Comparison of ENCODE assay signal across 16 cellular contexts in genomic region chr1:235139315-235139714, GRCh38. TPM values are rescaled to one million over a fixed set of nuclear protein-coding genes. Genes with fewer than 3 reads are reported as not detected.
DNase-seq lines count a peak whose midpoint lies in the region; ATAC-seq, FAIRE-seq and TF ChIP-seq lines count a peak whose summit lies in the region.
"Had no signal": no experiment of that assay in that cellular context is flagged by ENCODE, and none has a peak within 500 bp of the region (broad histone marks: within the 10 kb centered on the region; RNA-seq: fewer than 3 reads in every experiment).

No MANE protein-coding gene starts in this region.

- no peaks in the 10 kb centered on the region for H3K9me3 ChIP-seq in astrocyte (ENCODE audit: insufficient read depth, low read depth, low read length)
- H3K9me3 ChIP-seq: HAP-1 had no signal

- no peak overlapping the region for H2AFZ ChIP-seq in astrocyte (ENCODE audit: low read depth, low read length)

- peak overlapping the region; percentile 59 for H3K27ac Mint-ChIP-seq in activated naive CD4-positive, alpha-beta T cell treated with anti-CD3 and anti-CD28 coated beads for 36 hours
- no peak overlapping the region for H3K27ac Mint-ChIP-seq in activated naive CD4-positive, alpha-beta T cell treated with anti-CD3 and anti-CD28 coated beads, Interleukin-2, amount 10 ng/mL, durations not matched to agents 7 days and 5 days
- peak overlapping the region; percentile 77 for H3K27ac Mint-ChIP-seq in activated CD8-positive, alpha-beta T cell treated with anti-CD3 and anti-CD28 coated beads for 36 hours
- H3K27ac Mint-ChIP-seq in astrocyte (ENCODE audit: unreplicated experiment): peak overlapping the region; percentile 2
- H3K27ac Mint-ChIP-seq in stimulated activated memory B cell treated with anti-CD40 and anti-IgM and Interleukin-4, amounts not matched to agents 10 μg/mL and 1 μg/mL and 100 μg/mL, for 72 hours: peak overlapping the region; percentile 44
- H3K27ac Mint-ChIP-seq: B cell; CD8-positive, alpha-beta T cell had no signal

- no peak overlapping the region for H3K4me3 Mint-ChIP-seq in activated naive CD4-positive, alpha-beta T cell treated with anti-CD3 and anti-CD28 coated beads for 36 hours
- H3K4me3 Mint-ChIP-seq in activated naive CD4-positive, alpha-beta T cell treated with anti-CD3 and anti-CD28 coated beads, Interleukin-2, amount 10 ng/mL, durations not matched to agents 7 days and 5 days: no peak overlapping the region
- no peak overlapping the region for H3K4me3 Mint-ChIP-seq in activated CD8-positive, alpha-beta T cell treated with anti-CD3 and anti-CD28 coated beads for 36 hours
- no peak overlapping the region for H3K4me3 Mint-ChIP-seq in astrocyte (ENCODE audit: unreplicated experiment)
- H3K4me3 Mint-ChIP-seq in stimulated activated memory B cell treated with anti-CD40 and anti-IgM and Interleukin-4, amounts not matched to agents 10 μg/mL and 1 μg/mL and 100 μg/mL, for 72 hours: no peak overlapping the region
- H3K4me3 Mint-ChIP-seq: B cell; CD8-positive, alpha-beta T cell had no signal

- DNase-seq in activated naive CD4-positive, alpha-beta T cell treated with anti-CD3 and anti-CD28 coated beads for 36 hours: no peak
- DNase-seq in activated naive CD4-positive, alpha-beta T cell treated with anti-CD3 and anti-CD28 coated beads, Interleukin-2, amount 10 ng/mL, durations not matched to agents 7 days and 5 days: no peak
- DNase-seq in activated CD8-positive, alpha-beta T cell treated with anti-CD3 and anti-CD28 coated beads for 36 hours: no peak
- DNase-seq in astrocyte (ENCODE audit: low read depth) (no peak), cerebellar cortex (ENCODE audit: low spot score) (no peak)
- DNase-seq: CD8-positive, alpha-beta T cell; GF-D8; Karpas-422; MM.1S; NCI-H1105; NCI-H1694 treated with DMSO at 0.1 percent for 48 hours had no signal

- H3K9me3 Mint-ChIP-seq in activated naive CD4-positive, alpha-beta T cell treated with anti-CD3 and anti-CD28 coated beads for 36 hours: no peaks in the 10 kb centered on the region
- no peaks in the 10 kb centered on the region for H3K9me3 Mint-ChIP-seq in activated naive CD4-positive, alpha-beta T cell treated with anti-CD3 and anti-CD28 coated beads, Interleukin-2, amount 10 ng/mL, durations not matched to agents 7 days and 5 days
- H3K9me3 Mint-ChIP-seq in activated CD8-positive, alpha-beta T cell treated with anti-CD3 and anti-CD28 coated beads for 36 hours: no peaks in the 10 kb centered on the region
- H3K9me3 Mint-ChIP-seq in astrocyte (ENCODE audit: unreplicated experiment): no peaks in the 10 kb centered on the region
- no peaks in the 10 kb centered on the region for H3K9me3 Mint-ChIP-seq in stimulated activated memory B cell treated with anti-CD40 and anti-IgM and Interleukin-4, amounts not matched to agents 10 μg/mL and 1 μg/mL and 100 μg/mL, for 72 hours
- H3K9me3 Mint-ChIP-seq: CD8-positive, alpha-beta T cell had no signal

- H3K36me3 Mint-ChIP-seq in activated naive CD4-positive, alpha-beta T cell treated with anti-CD3 and anti-CD28 coated beads for 36 hours (ENCODE audit: low read depth): peaks cover 58% of the 10 kb centered on the region
- peaks cover 72% of the 10 kb centered on the region for H3K36me3 Mint-ChIP-seq in activated naive CD4-positive, alpha-beta T cell treated with anti-CD3 and anti-CD28 coated beads, Interleukin-2, amount 10 ng/mL, durations not matched to agents 7 days and 5 days
- peaks cover 67% of the 10 kb centered on the region for H3K36me3 Mint-ChIP-seq in activated CD8-positive, alpha-beta T cell treated with anti-CD3 and anti-CD28 coated beads for 36 hours (ENCODE audit: low read depth)
- peaks cover 36% of the 10 kb centered on the region for H3K36me3 Mint-ChIP-seq in astrocyte (ENCODE audit: low read depth, unreplicated experiment)
- peaks cover 64% of the 10 kb centered on the region for H3K36me3 Mint-ChIP-seq in stimulated activated memory B cell treated with anti-CD40 and anti-IgM and Interleukin-4, amounts not matched to agents 10 μg/mL and 1 μg/mL and 100 μg/mL, for 72 hours

- H3K9ac ChIP-seq in astrocyte (ENCODE audit: low read length): no peak overlapping the region

- TF ChIP-seq CTCF in activated CD8-positive, alpha-beta T cell treated with anti-CD3 and anti-CD28 coated beads for 36 hours (IDR thresholded peaks at IDR 0.05): no peak
- TF ChIP-seq CTCF in astrocyte (IDR thresholded peaks at IDR 0.05; ENCODE audit: insufficient read depth, low read depth, low read length): no peak

- peaks cover 30% of the 10 kb centered on the region for H4K20me1 ChIP-seq in astrocyte (ENCODE audit: insufficient read depth, low read length)

- H3K79me2 ChIP-seq in astrocyte (ENCODE audit: insufficient read depth, low read length): peaks cover 32% of the 10 kb centered on the region

- no peaks in the 10 kb centered on the region for H3K4me1 ChIP-seq in astrocyte (ENCODE audit: insufficient read depth, low read length)
- H3K4me1 ChIP-seq: HAP-1 had no signal

- POLR2A ChIA-PET in activated CD8-positive, alpha-beta T cell treated with anti-CD3 and anti-CD28 coated beads for 36 hours (lab: Charles Lee): interaction anchor here (0.6 to 3.9 kb wide), 5 partner anchors 13 to 1442 kb away, joined by 3 to 17 read pairs (median 5); partner anchors contain the start of gene RBM34

- CTCF ChIA-PET in activated naive CD4-positive, alpha-beta T cell treated with anti-CD3 and anti-CD28 coated beads for 36 hours (lab: Charles Lee): interaction anchor here (0.7 to 1.4 kb wide), 4 partner anchors 13 to 277 kb away, joined by 3 to 5 read pairs (median 4); no protein-coding TSS in a partner anchor
- CTCF ChIA-PET in activated naive CD4-positive, alpha-beta T cell treated with anti-CD3 and anti-CD28 coated beads, Interleukin-2, amount 10 ng/mL, durations not matched to agents 7 days and 5 days (lab: Charles Lee): no interaction called here
- CTCF ChIA-PET in activated CD8-positive, alpha-beta T cell treated with anti-CD3 and anti-CD28 coated beads for 36 hours (lab: Charles Lee): interaction anchor here (0.8 to 2.2 kb wide), 5 partner anchors 10 to 277 kb away, joined by 3 to 10 read pairs (median 4); no protein-coding TSS in a partner anchor

- H3K4me1 Mint-ChIP-seq in activated naive CD4-positive, alpha-beta T cell treated with anti-CD3 and anti-CD28 coated beads for 36 hours (ENCODE audit: low read depth): peaks cover 16% of the 10 kb centered on the region
- no peaks in the 10 kb centered on the region for H3K4me1 Mint-ChIP-seq in activated naive CD4-positive, alpha-beta T cell treated with anti-CD3 and anti-CD28 coated beads, Interleukin-2, amount 10 ng/mL, durations not matched to agents 7 days and 5 days
- peaks cover 22% of the 10 kb centered on the region for H3K4me1 Mint-ChIP-seq in activated CD8-positive, alpha-beta T cell treated with anti-CD3 and anti-CD28 coated beads for 36 hours (ENCODE audit: low read depth)
- peaks cover 11% of the 10 kb centered on the region for H3K4me1 Mint-ChIP-seq in astrocyte (ENCODE audit: low read depth, unreplicated experiment)
- H3K4me1 Mint-ChIP-seq in stimulated activated memory B cell treated with anti-CD40 and anti-IgM and Interleukin-4, amounts not matched to agents 10 μg/mL and 1 μg/mL and 100 μg/mL, for 72 hours: peaks cover 13% of the 10 kb centered on the region

- intact Hi-C loops in activated naive CD4-positive, alpha-beta T cell treated with anti-CD3 and anti-CD28 coated beads for 36 hours (cut with micrococcal nuclease): no loop called here
- intact Hi-C loops in activated CD8-positive, alpha-beta T cell treated with anti-CD3 and anti-CD28 coated beads for 36 hours (cut with micrococcal nuclease): no loop called here

- ATAC-seq in activated CD8-positive, alpha-beta T cell treated with anti-CD3 and anti-CD28 coated beads for 36 hours: no peak
- no peak for ATAC-seq in stimulated activated memory B cell treated with anti-CD40 and anti-IgM and Interleukin-4, amounts not matched to agents 10 μg/mL and 1 μg/mL and 100 μg/mL, for 72 hours
- no peak for ATAC-seq in HG03521 (IDR thresholded peaks at IDR 0.05; ENCODE audit: unreplicated experiment)
- ATAC-seq: CD8-positive, alpha-beta T cell had no signal

- H3K36me3 ChIP-seq in astrocyte (ENCODE audit: insufficient read depth, low read length): peaks cover 49% of the 10 kb centered on the region

- H3K27me3 ChIP-seq in astrocyte (ENCODE audit: insufficient read depth, low read length): no peaks in the 10 kb centered on the region

- no peak overlapping the region for H3K4me2 ChIP-seq in astrocyte (ENCODE audit: low read length)

- FAIRE-seq in astrocyte (lab: Jason Lieb, UNC): no peak
- FAIRE-seq: GM19239 had no signal

- H3K27me3 Mint-ChIP-seq in activated naive CD4-positive, alpha-beta T cell treated with anti-CD3 and anti-CD28 coated beads for 36 hours (ENCODE audit: low read depth): no peaks in the 10 kb centered on the region
- H3K27me3 Mint-ChIP-seq in activated naive CD4-positive, alpha-beta T cell treated with anti-CD3 and anti-CD28 coated beads, Interleukin-2, amount 10 ng/mL, durations not matched to agents 7 days and 5 days: no peaks in the 10 kb centered on the region
- H3K27me3 Mint-ChIP-seq in activated CD8-positive, alpha-beta T cell treated with anti-CD3 and anti-CD28 coated beads for 36 hours: no peaks in the 10 kb centered on the region
- no peaks in the 10 kb centered on the region for H3K27me3 Mint-ChIP-seq in astrocyte (ENCODE audit: low read depth, unreplicated experiment)
- H3K27me3 Mint-ChIP-seq in stimulated activated memory B cell treated with anti-CD40 and anti-IgM and Interleukin-4, amounts not matched to agents 10 μg/mL and 1 μg/mL and 100 μg/mL, for 72 hours: no peaks in the 10 kb centered on the region
- H3K27me3 Mint-ChIP-seq: B cell had no signal

- no peak overlapping the region for H3K27ac ChIP-seq in astrocyte (ENCODE audit: low read depth, low read length)

- H3K4me3 ChIP-seq in astrocyte (ENCODE audit: insufficient read depth, low read depth, low read length): no peak overlapping the region
- H3K4me3 ChIP-seq: HAP-1 had no signal

RNA-seq across cellular contexts. Expression of gene TOMM20, which starts 10.7 kb away (rescaled TPM):
- total RNA-seq in activated naive CD4-positive, alpha-beta T cell treated with anti-CD3 and anti-CD28 coated beads for 36 hours: 100 to 1,000 TPM; 155 to 192 TPM
- total RNA-seq in activated CD8-positive, alpha-beta T cell treated with anti-CD3 and anti-CD28 coated beads for 36 hours: 100 to 1,000 TPM; 155 to 159 TPM
- 136 and 143 TPM in 2 replicates for total RNA-seq in astrocyte

RNA-seq across cellular contexts. Expression of gene RBM34, which starts 21.7 kb away (rescaled TPM):
- total RNA-seq in activated naive CD4-positive, alpha-beta T cell treated with anti-CD3 and anti-CD28 coated beads for 36 hours: 100 to 1,000 TPM; 104 TPM
- 100 to 1,000 TPM; 136 TPM for total RNA-seq in activated CD8-positive, alpha-beta T cell treated with anti-CD3 and anti-CD28 coated beads for 36 hours
- 102 and 129 TPM in 2 replicates for total RNA-seq in astrocyte
